Comparison of ENCODE assay signal across 1 cellular context in the genomic region with DNA sequence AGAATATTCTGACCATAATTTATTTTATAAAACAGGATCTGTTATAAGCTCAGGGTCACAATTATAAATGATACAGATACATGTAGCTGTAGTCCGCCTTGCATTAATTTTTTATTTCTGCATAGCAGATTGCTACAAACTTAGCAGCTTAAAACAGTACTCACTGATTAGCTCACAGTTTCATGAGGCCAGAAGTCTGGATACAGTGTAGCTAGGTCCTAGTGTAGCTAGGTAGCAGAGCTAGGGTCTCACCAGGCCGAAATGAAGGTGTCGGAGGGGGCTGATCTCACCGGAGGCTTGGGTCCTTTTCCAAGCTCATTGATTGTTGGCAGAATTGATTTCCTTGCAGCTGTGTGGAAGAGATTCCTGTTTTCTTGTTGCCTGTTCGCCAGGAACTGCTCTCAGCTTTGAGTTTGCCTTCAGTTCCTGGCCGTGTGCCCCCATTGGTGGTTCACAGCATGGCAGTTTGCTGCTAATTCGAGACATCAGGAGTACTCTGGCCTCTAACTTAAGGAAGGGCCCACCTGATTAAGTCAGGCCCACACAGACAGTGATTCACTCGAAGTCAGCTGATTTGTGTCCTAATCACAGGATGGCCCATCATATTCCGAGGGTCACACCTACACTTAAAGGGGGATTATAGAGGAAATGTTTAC.
TF ChIP-seq lines count a peak whose summit lies in the region.

No MANE protein-coding gene starts in this region.

TF ChIP-seq in WTC11, 78 proteins besides CTCF, POLR2A, EP300 and RAD21 (continued from another document):
- TF ChIP-seq PRRX2 (CRISPR knock-in tag; IDR thresholded peaks at IDR 0.05) (no peak), ZNF532 (CRISPR knock-in tag; IDR thresholded peaks at IDR 0.05; ENCODE audit: borderline replicate concordance) (no peak), ZNF232 (CRISPR knock-in tag; IDR thresholded peaks at IDR 0.05) (no peak), FOXP1 (CRISPR knock-in tag; IDR thresholded peaks at IDR 0.05; ENCODE audit: borderline replicate concordance) (no peak), ELF4 (CRISPR knock-in tag; IDR thresholded peaks at IDR 0.05; ENCODE audit: low read depth) (no peak), E2F5 (CRISPR knock-in tag; IDR thresholded peaks at IDR 0.05) (no peak)
- TF ChIP-seq, protein P1, sequence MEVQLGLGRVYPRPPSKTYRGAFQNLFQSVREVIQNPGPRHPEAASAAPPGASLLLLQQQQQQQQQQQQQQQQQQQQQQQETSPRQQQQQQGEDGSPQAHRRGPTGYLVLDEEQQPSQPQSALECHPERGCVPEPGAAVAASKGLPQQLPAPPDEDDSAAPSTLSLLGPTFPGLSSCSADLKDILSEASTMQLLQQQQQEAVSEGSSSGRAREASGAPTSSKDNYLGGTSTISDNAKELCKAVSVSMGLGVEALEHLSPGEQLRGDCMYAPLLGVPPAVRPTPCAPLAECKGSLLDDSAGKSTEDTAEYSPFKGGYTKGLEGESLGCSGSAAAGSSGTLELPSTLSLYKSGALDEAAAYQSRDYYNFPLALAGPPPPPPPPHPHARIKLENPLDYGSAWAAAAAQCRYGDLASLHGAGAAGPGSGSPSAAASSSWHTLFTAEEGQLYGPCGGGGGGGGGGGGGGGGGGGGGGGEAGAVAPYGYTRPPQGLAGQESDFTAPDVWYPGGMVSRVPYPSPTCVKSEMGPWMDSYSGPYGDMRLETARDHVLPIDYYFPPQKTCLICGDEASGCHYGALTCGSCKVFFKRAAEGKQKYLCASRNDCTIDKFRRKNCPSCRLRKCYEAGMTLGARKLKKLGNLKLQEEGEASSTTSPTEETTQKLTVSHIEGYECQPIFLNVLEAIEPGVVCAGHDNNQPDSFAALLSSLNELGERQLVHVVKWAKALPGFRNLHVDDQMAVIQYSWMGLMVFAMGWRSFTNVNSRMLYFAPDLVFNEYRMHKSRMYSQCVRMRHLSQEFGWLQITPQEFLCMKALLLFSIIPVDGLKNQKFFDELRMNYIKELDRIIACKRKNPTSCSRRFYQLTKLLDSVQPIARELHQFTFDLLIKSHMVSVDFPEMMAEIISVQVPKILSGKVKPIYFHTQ (CRISPR knock-in tag; IDR thresholded peaks at IDR 0.05), result no peak
- TF ChIP-seq, protein P2, sequence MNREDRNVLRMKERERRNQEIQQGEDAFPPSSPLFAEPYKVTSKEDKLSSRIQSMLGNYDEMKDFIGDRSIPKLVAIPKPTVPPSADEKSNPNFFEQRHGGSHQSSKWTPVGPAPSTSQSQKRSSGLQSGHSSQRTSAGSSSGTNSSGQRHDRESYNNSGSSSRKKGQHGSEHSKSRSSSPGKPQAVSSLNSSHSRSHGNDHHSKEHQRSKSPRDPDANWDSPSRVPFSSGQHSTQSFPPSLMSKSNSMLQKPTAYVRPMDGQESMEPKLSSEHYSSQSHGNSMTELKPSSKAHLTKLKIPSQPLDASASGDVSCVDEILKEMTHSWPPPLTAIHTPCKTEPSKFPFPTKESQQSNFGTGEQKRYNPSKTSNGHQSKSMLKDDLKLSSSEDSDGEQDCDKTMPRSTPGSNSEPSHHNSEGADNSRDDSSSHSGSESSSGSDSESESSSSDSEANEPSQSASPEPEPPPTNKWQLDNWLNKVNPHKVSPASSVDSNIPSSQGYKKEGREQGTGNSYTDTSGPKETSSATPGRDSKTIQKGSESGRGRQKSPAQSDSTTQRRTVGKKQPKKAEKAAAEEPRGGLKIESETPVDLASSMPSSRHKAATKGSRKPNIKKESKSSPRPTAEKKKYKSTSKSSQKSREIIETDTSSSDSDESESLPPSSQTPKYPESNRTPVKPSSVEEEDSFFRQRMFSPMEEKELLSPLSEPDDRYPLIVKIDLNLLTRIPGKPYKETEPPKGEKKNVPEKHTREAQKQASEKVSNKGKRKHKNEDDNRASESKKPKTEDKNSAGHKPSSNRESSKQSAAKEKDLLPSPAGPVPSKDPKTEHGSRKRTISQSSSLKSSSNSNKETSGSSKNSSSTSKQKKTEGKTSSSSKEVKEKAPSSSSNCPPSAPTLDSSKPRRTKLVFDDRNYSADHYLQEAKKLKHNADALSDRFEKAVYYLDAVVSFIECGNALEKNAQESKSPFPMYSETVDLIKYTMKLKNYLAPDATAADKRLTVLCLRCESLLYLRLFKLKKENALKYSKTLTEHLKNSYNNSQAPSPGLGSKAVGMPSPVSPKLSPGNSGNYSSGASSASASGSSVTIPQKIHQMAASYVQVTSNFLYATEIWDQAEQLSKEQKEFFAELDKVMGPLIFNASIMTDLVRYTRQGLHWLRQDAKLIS (CRISPR knock-in tag; IDR thresholded peaks at IDR 0.05; ENCODE audit: borderline replicate concordance), result no peak
